14 cellular contexts compared by ENCODE assay signal in genomic region chr13:85528578-85529215, GRCh38.
DNase-seq lines count a peak whose midpoint lies in the region; ATAC-seq, FAIRE-seq and TF ChIP-seq lines count a peak whose summit lies in the region.
"Had no signal": no experiment of that assay in that cellular context is flagged by ENCODE, and none has a peak within 500 bp of the region (broad histone marks: within the 10 kb centered on the region; RNA-seq: fewer than 3 reads in every experiment).

No MANE protein-coding gene starts in this region.

- 27 to 39% methylated on average over 3 of the region's 3 CpGs for WGBS in pancreas, 2 donors

- no peaks in the 10 kb centered on the region for H3K36me3 ChIP-seq in Panc1 (ENCODE audit: control insufficient read depth, insufficient read depth, low read length)
- no peaks in the 10 kb centered on the region for H3K36me3 ChIP-seq in pancreas

- intact Hi-C loops in Panc1 (cut with micrococcal nuclease; ENCODE audit: unreplicated experiment) (no loop called here), pancreas (cut with DNase I) (no loop called here)

- H3K4me3 Mint-ChIP-seq in osteocyte (ENCODE audit: unreplicated experiment): no peak overlapping the region
- H3K4me3 Mint-ChIP-seq: activated CD4-positive, alpha-beta T cell treated with anti-CD3 and anti-CD28 coated beads, Interleukin-2, amount 10 ng/mL, durations not matched to agents 7 days and 5 days; activated naive CD4-positive, alpha-beta T cell treated with anti-CD3 and anti-CD28 coated beads for 36 hours; naive B cell had no signal

- H3K9me3 Mint-ChIP-seq in osteocyte (ENCODE audit: unreplicated experiment): no peaks in the 10 kb centered on the region
- H3K9me3 Mint-ChIP-seq: activated CD4-positive, alpha-beta T cell treated with anti-CD3 and anti-CD28 coated beads, Interleukin-2, amount 10 ng/mL, durations not matched to agents 7 days and 5 days; activated naive CD4-positive, alpha-beta T cell treated with anti-CD3 and anti-CD28 coated beads for 36 hours; naive B cell had no signal

- H3K4me1 ChIP-seq in Panc1 (ENCODE audit: control insufficient read depth, insufficient read depth, low read length) (peaks cover 4% of the 10 kb centered on the region; the same call in 1 of the 2 replicates), pancreas (no peaks in the 10 kb centered on the region)

- H3K4me1 Mint-ChIP-seq in osteocyte (ENCODE audit: unreplicated experiment): peaks cover 27% of the 10 kb centered on the region
- H3K4me1 Mint-ChIP-seq: activated CD4-positive, alpha-beta T cell treated with anti-CD3 and anti-CD28 coated beads, Interleukin-2, amount 10 ng/mL, durations not matched to agents 7 days and 5 days; naive B cell had no signal

- H3K9me3 ChIP-seq in Panc1 (ENCODE audit: control insufficient read depth, insufficient read depth, low read depth, low read length) (no peaks in the 10 kb centered on the region), pancreas (no peaks in the 10 kb centered on the region)

- peak; percentile 45; the same call in 1 of the 2 replicates for ATAC-seq in Panc1
- ATAC-seq in pancreas: no peak

- no peaks in the 10 kb centered on the region for H3K36me3 Mint-ChIP-seq in osteocyte (ENCODE audit: unreplicated experiment)
- H3K36me3 Mint-ChIP-seq: naive B cell had no signal

- DNase-seq in EH (ENCODE audit: low read depth) (peak; percentile 93), Panc1 (ENCODE audit: low read depth, low spot score) (no peak), epithelial cell of esophagus (ENCODE audit: low read depth) (peak; percentile 23), osteocyte (ENCODE audit: extremely low spot score, unreplicated experiment) (no peak), pancreas (no peak), HUDEP-2 (lab: John Stamatoyannopoulos, UW; ENCODE audit: unreplicated experiment in 76 of 76) (no peak)
- no peak for DNase-seq in stimulated activated CD4-positive, alpha-beta T cell treated with anti-CD3 and anti-CD28 coated beads, Interleukin-2, amount 100 ng/mL, for 24 hours
- DNase-seq in activated naive CD4-positive, alpha-beta T cell (lab: John Stamatoyannopoulos, UW): no peak
- DNase-seq: activated CD4-positive, alpha-beta T cell treated with anti-CD3 and anti-CD28 coated beads, Interleukin-2, amount 10 ng/mL, durations not matched to agents 7 days and 5 days; activated naive CD4-positive, alpha-beta T cell treated with anti-CD3 and anti-CD28 coated beads for 36 hours; naive B cell; stimulated activated naive CD4-positive, alpha-beta T cell treated with Interleukin-2 at 50 U/mL for 16 hours had no signal

- H3K27ac Mint-ChIP-seq in osteocyte (ENCODE audit: unreplicated experiment): peak overlapping the region; percentile 29
- H3K27ac Mint-ChIP-seq: activated CD4-positive, alpha-beta T cell treated with anti-CD3 and anti-CD28 coated beads, Interleukin-2, amount 10 ng/mL, durations not matched to agents 7 days and 5 days; activated naive CD4-positive, alpha-beta T cell treated with anti-CD3 and anti-CD28 coated beads for 36 hours; naive B cell had no signal

- H3K4me3 ChIP-seq in Panc1 (ENCODE audit: low read depth in 2 of 2, low read length in 2 of 2) (peak overlapping the region in 1 of 2 experiments; percentile 24; a peak in 1 of 4 replicates), epithelial cell of esophagus (ENCODE audit: low read length) (no peak overlapping the region), pancreas (no peak overlapping the region)
- H3K4me3 ChIP-seq: SK-N-MC had no signal

- FAIRE-seq in pancreas (lab: Jason Lieb, UNC): no peak

- H3K27ac ChIP-seq in Panc1 (ENCODE audit: low read length) (peak overlapping the region; percentile 48; the same call in 1 of the 2 replicates), pancreas (no peak overlapping the region)
- H3K27ac ChIP-seq: KMS-11, SK-N-MC had no signal

- in situ Hi-C loops in Panc1 (cut with HindIII; ENCODE audit: low pct_unique_long_range_greater_than_20kb, low sequenced_read_pairs): no loop called here

- CTCF ChIA-PET in Panc1 (lab: Charles Lee): no interaction called here

- TF ChIP-seq CTCF in Panc1 (IDR thresholded peaks at IDR 0.05) (no peak), epithelial cell of esophagus (IDR thresholded peaks at IDR 0.05; ENCODE audit: insufficient read depth, low read depth, low read length, missing control alignments) (no peak), osteocyte (IDR thresholded peaks at IDR 0.05) (no peak), pancreas (IDR thresholded peaks at IDR 0.05) (no peak)

- H3K27me3 ChIP-seq in Panc1 (ENCODE audit: control insufficient read depth, insufficient read depth, low read length): no peaks in the 10 kb centered on the region
- no peaks in the 10 kb centered on the region for H3K27me3 ChIP-seq in pancreas

- POLR2A ChIA-PET in Panc1 (lab: Charles Lee): no interaction called here

- BruUV-seq in Panc1 (replicated peaks; lab: Mats Ljungman, UMichigan): no TSS peak

- H3K27me3 Mint-ChIP-seq in osteocyte (ENCODE audit: unreplicated experiment): no peaks in the 10 kb centered on the region
- H3K27me3 Mint-ChIP-seq: activated CD4-positive, alpha-beta T cell treated with anti-CD3 and anti-CD28 coated beads, Interleukin-2, amount 10 ng/mL, durations not matched to agents 7 days and 5 days; naive B cell had no signal

Comparison
In these comparisons a context has a peak if more than half of its experiments do, and no peak if none do; other contexts are left out.
1. DNase-seq: peak in EH (single experiment) and epithelial cell of esophagus (single experiment); none in Panc1 (single experiment), osteocyte (single experiment), stimulated activated CD4-positive, alpha-beta T cell treated with anti-CD3 and anti-CD28 coated beads, Interleukin-2, amount 100 ng/mL, for 24 hours (0 of 2), activated naive CD4-positive, alpha-beta T cell (0 of 4), pancreas (0 of 6) and HUDEP-2 (0 of 76).